In the genomic region with DNA sequence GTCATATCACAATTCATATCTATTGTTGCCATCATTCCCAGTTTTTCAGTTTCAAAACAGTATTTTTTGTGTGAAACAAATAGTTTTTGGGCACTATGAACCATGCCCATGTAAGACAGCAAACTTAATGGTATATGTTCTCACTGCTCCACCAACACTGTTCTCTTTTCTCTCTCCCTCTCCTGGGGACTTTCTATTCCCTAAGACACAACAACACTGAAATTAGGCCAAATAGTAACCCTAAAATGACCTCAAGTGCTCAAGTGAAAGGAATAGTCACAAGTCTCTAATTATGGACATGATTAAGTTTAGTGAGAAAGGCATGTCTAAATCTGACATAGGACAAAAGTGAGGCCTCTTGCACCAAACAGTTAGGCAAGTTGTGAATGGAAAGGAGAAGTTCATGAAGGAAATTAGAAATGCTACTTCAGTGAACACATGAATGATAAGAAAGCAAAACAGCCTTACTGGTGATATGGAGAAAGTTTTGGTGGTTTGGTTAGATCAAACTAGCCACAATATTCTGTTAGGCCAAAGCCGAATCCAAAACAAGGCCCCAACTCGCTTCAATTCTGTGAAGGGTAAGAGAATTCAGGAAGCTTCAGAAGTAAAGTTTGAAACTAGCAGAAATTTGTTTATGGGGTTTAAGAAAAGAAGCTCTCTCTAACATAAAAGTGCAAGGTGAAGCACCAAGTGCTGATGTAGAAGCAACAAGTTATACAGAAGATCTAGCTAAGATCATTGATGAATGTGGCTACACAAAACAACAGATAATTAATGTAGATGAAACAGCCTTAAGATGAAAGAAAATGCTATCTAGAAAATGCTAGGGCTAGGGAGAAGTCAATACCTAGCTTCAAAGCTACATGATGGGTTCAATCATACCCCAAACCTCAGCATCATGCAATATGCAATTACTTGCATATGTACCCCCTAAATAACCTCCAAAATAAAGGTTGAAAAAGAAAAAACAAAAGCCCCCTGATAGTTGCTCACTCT, we compare ENCODE assay signal across 11 cellular contexts.
A peak's percentile ranks its signal among the peaks of the same experiment; 100 is the strongest.
DNase-seq lines count a peak whose midpoint lies in the region; ATAC-seq and TF ChIP-seq lines count a peak whose summit lies in the region.
"Had no signal": no experiment of that assay in that cellular context is flagged by ENCODE, and none has a peak within 500 bp of the region (broad histone marks: within the 10 kb centered on the region; RNA-seq: fewer than 3 reads in every experiment).

No MANE protein-coding gene starts in this region.

- peak; percentile 48 for ATAC-seq in HG02884 (IDR thresholded peaks at IDR 0.05; ENCODE audit: unreplicated experiment)
- peak; percentile 40 to 84 (median 79) for ATAC-seq in T-cell (replicated peaks in 1 of 4)
- ATAC-seq in naive thymus-derived CD8-positive, alpha-beta T cell, result peak; percentile 83 to 84
- no peak for ATAC-seq in activated CD4-positive, CD25-positive, alpha-beta regulatory T cell treated with anti-CD3 and anti-CD28 coated beads, Interleukin-2, amount 50 U/mL, for 24 hours
- ATAC-seq in HG02571 (IDR thresholded peaks at IDR 0.05; ENCODE audit: unreplicated experiment), result no peak
- ATAC-seq: A549 had no signal

- POLR2A ChIA-PET in T-cell (lab: Charles Lee), result interaction anchor here in 1 of 2 donors (1.2 kb wide), 1 partner anchor 19 kb away, joined by 3 read pairs; no protein-coding TSS in a partner anchor
- POLR2A ChIA-PET in naive thymus-derived CD8-positive, alpha-beta T cell (lab: Charles Lee), result interaction anchor here (1.4 kb wide), 1 partner anchor 11 kb away, joined by 3 read pairs; no protein-coding TSS in a partner anchor

- H3K27ac Mint-ChIP-seq in activated CD4-positive, alpha-beta T cell treated with anti-CD3 and anti-CD28 coated beads, Interleukin-2, amount 10 ng/mL, durations not matched to agents 24 days and 14 days, result peak overlapping the region; percentile 95
- H3K27ac Mint-ChIP-seq in T-cell, result peak overlapping the region; percentile 82 to 89
- peak overlapping the region; percentile 57 to 95 (median 88) for H3K27ac Mint-ChIP-seq in naive thymus-derived CD8-positive, alpha-beta T cell

- H3K36me3 Mint-ChIP-seq in activated CD4-positive, alpha-beta T cell treated with anti-CD3 and anti-CD28 coated beads, Interleukin-2, amount 10 ng/mL, durations not matched to agents 24 days and 14 days (ENCODE audit: low read depth), result peaks cover 78% of the 10 kb centered on the region
- H3K36me3 Mint-ChIP-seq in T-cell, result peaks cover 48% of the 10 kb centered on the region
- H3K36me3 Mint-ChIP-seq in naive thymus-derived CD8-positive, alpha-beta T cell, result peaks cover 24 to 43% (median 37%) of the 10 kb centered on the region in 3 donors

- CTCF ChIA-PET in T-cell (lab: Charles Lee), result interaction anchor here in 1 of 2 donors (1.0 to 1.2 kb wide), 2 partner anchors 68 to 76 kb away, joined by 3 to 4 read pairs; no protein-coding TSS in a partner anchor

- DNase-seq in activated CD4-positive, alpha-beta T cell treated with anti-CD3 and anti-CD28 coated beads, Interleukin-2, amount 10 ng/mL, durations not matched to agents 24 days and 14 days, result peak; percentile 82
- no peak for DNase-seq in activated CD4-positive, alpha-beta T cell treated with anti-CD3 and anti-CD28 coated beads for 4 hours
- peak in 6 of 34 experiments; percentile 8 to 33 (median 18) for DNase-seq in T-cell
- peak in 5 of 10 donors; percentile 7 to 80 (median 63) for DNase-seq in naive thymus-derived CD8-positive, alpha-beta T cell
- no peak for DNase-seq in GM10266 (ENCODE audit: extremely low spot score)
- DNase-seq: activated CD8-positive, alpha-beta memory T cell treated with anti-CD3 and anti-CD28 coated beads for 24 hours; stimulated activated CD4-positive, alpha-beta T cell treated with anti-CD3 and anti-CD28 coated beads, Interleukin-4, amount 100 ng/mL, for 24 hours had no signal

- peak overlapping the region; percentile 61 for H3K4me3 Mint-ChIP-seq in activated CD4-positive, alpha-beta T cell treated with anti-CD3 and anti-CD28 coated beads, Interleukin-2, amount 10 ng/mL, durations not matched to agents 24 days and 14 days
- peak overlapping the region in 2 of 3 donors; percentile 32 to 42 for H3K4me3 Mint-ChIP-seq in T-cell
- H3K4me3 Mint-ChIP-seq in naive thymus-derived CD8-positive, alpha-beta T cell, result peak overlapping the region in 9 of 10 donors; percentile 9 to 77 (median 54)

- no peaks in the 10 kb centered on the region for H3K27me3 Mint-ChIP-seq in activated CD4-positive, alpha-beta T cell treated with anti-CD3 and anti-CD28 coated beads, Interleukin-2, amount 10 ng/mL, durations not matched to agents 24 days and 14 days
- no peaks in the 10 kb centered on the region for H3K27me3 Mint-ChIP-seq in T-cell
- no peaks in the 10 kb centered on the region for H3K27me3 Mint-ChIP-seq in naive thymus-derived CD8-positive, alpha-beta T cell

- peaks cover 57% of the 10 kb centered on the region for H3K4me1 Mint-ChIP-seq in activated CD4-positive, alpha-beta T cell treated with anti-CD3 and anti-CD28 coated beads, Interleukin-2, amount 10 ng/mL, durations not matched to agents 24 days and 14 days
- peaks cover 63 to 79% (median 76%) of the 10 kb centered on the region in 3 donors for H3K4me1 Mint-ChIP-seq in T-cell
- peaks cover 35 to 79% (median 66%) of the 10 kb centered on the region in 4 donors for H3K4me1 Mint-ChIP-seq in naive thymus-derived CD8-positive, alpha-beta T cell

- intact Hi-C loops in activated CD4-positive, alpha-beta T cell treated with anti-CD3 and anti-CD28 coated beads, Interleukin-2, amount 10 ng/mL, durations not matched to agents 24 days and 14 days (cut with micrococcal nuclease), result loop anchor here (1.0 kb wide), 2 partner anchors 9 to 10 kb away; no protein-coding TSS in a partner anchor

- H3K9me3 Mint-ChIP-seq in activated CD4-positive, alpha-beta T cell treated with anti-CD3 and anti-CD28 coated beads, Interleukin-2, amount 10 ng/mL, durations not matched to agents 24 days and 14 days, result peaks cover 31% of the 10 kb centered on the region
- peaks cover 16 to 21% (median 18%) of the 10 kb centered on the region in 3 donors for H3K9me3 Mint-ChIP-seq in T-cell
- H3K9me3 Mint-ChIP-seq in naive thymus-derived CD8-positive, alpha-beta T cell, result peaks cover 8 to 31% (median 20%) of the 10 kb centered on the region in 9 donors

- no peak for TF ChIP-seq CTCF in GM10266 (IDR thresholded peaks at IDR 0.05; ENCODE audit: control insufficient read depth, insufficient read depth, low read depth, missing control alignments)

Comparison
In these comparisons a context has a peak if more than half of its experiments do, and no peak if none do; other contexts are left out.
1. ATAC-seq: peak in HG02884 (single experiment), T-cell (4 of 4) and naive thymus-derived CD8-positive, alpha-beta T cell (2 of 2); none in activated CD4-positive, CD25-positive, alpha-beta regulatory T cell treated with anti-CD3 and anti-CD28 coated beads, Interleukin-2, amount 50 U/mL, for 24 hours (0 of 2) and HG02571 (single experiment).
2. Peak in every context shown above with its lines, with median percentiles within 50 percentile points of each other: H3K27ac Mint-ChIP-seq and H3K4me3 Mint-ChIP-seq.